ENCODE assay signal across 1 cellular context in genomic region chr1:30472526-30472925, GRCh38.
TF ChIP-seq lines count a peak whose summit lies in the region.

No MANE protein-coding gene starts in this region.

TF ChIP-seq in HCT116, 20 proteins besides CTCF, POLR2A, EP300 and RAD21:
- TF ChIP-seq SRF (IDR thresholded peaks at IDR 0.05; ENCODE audit: low read depth): no peak
- no peak for TF ChIP-seq SP1 (IDR thresholded peaks at IDR 0.05; ENCODE audit: low read depth)
